In genomic region chr12:104167519-104168458, GRCh38 we compare ENCODE assay signal across 16 cellular contexts. TPM values are rescaled to one million over a fixed set of nuclear protein-coding genes. Genes with fewer than 3 reads are reported as not detected.
DNase-seq lines count a peak whose midpoint lies in the region; ATAC-seq and TF ChIP-seq lines count a peak whose summit lies in the region.
"Had no signal": no experiment of that assay in that cellular context is flagged by ENCODE, and none has a peak within 500 bp of the region (broad histone marks: within the 10 kb centered on the region; RNA-seq: fewer than 3 reads in every experiment).

No MANE protein-coding gene starts in this region.

- H2AK5ac ChIP-seq in IMR-90 (ENCODE audit: low read depth, low read length) = no peak overlapping the region

- intact Hi-C loops in IMR-90 (cut with micrococcal nuclease) = no loop called here

- no peak overlapping the region for H3K56ac ChIP-seq in IMR-90 (ENCODE audit: extremely low read depth, insufficient read depth, low read length)

- no peaks in the 10 kb centered on the region for H4K20me1 ChIP-seq in IMR-90 (ENCODE audit: insufficient read depth, low read length)

- in situ Hi-C loops in IMR-90 (cut with MboI; ENCODE audit: low sequenced_read_pairs) = no loop called here

- WGBS in IMR-90 (ENCODE audit: extremely low coverage in 2 of 2, insufficient read length in 1 of 2), 2 experiments = no CpG with 5 or more reads among the region's 5 CpGs

- POLR2A ChIA-PET in IMR-90 (lab: Charles Lee; ENCODE audit: unreplicated experiment) = no interaction called here

- no peak for TF ChIP-seq RAD21 in IMR-90 (IDR thresholded peaks at IDR 0.05; ENCODE audit: low read length)

- CTCF ChIA-PET in IMR-90 (lab: Yijun Ruan, JAX) = interaction anchor here (0.6 to 0.7 kb wide), 3 partner anchors 10 to 935 kb away, joined by 3 read pairs; no protein-coding TSS in a partner anchor

- DNase-seq in IMR-90 (no peak), NCI-H146 treated with DMSO at 0.1 percent for 48 hours (lab: John Stamatoyannopoulos, UW; ENCODE audit: unreplicated experiment) (peak; percentile 26), amniotic epithelial cell (ENCODE audit: low read depth) (peak; percentile 83), epidermal melanocyte (ENCODE audit: insufficient read length, low spot score) (no peak)
- DNase-seq: BE2C; Caco-2; CD4-positive, alpha-beta memory T cell; DND-41; GDM1; GOT3; H9 had no signal

- H3K9me3 ChIP-seq in IMR-90 (ENCODE audit: control insufficient read depth, insufficient read depth, low read length) = no peaks in the 10 kb centered on the region
- H3K9me3 ChIP-seq: A549, BE2C, Caco-2 had no signal

- no peak overlapping the region for H2AK9ac ChIP-seq in IMR-90 (replicated peaks; ENCODE audit: low read depth, low read length, poor library complexity)

- no TSS peak for BruUV-seq in IMR-90 (replicated peaks; lab: Mats Ljungman, UMichigan)

- H3K4me1 ChIP-seq in IMR-90 (ENCODE audit: control insufficient read depth, insufficient read depth, low read length) = no peaks in the 10 kb centered on the region; the same call in 1 of the 2 replicates
- H3K4me1 ChIP-seq: A549, Caco-2 had no signal

- no peak for TF ChIP-seq CTCF in IMR-90 (conservative IDR thresholded peaks at IDR 0.05; ENCODE audit: low read depth, low read length)

- H3K23ac ChIP-seq in IMR-90 (ENCODE audit: low read depth, low read length) = no peak overlapping the region

- no peak overlapping the region; the same call in 2 of the 3 replicates for H2BK15ac ChIP-seq in IMR-90 (ENCODE audit: low read depth, low read length)

- H2BK5ac ChIP-seq in IMR-90 (ENCODE audit: low read depth, low read length, poor library complexity, severe bottlenecking) = no peak overlapping the region

- H4K91ac ChIP-seq in IMR-90 (ENCODE audit: insufficient read depth, low read depth, low read length) = no peak overlapping the region

- H3K27ac ChIP-seq in IMR-90 (ENCODE audit: insufficient read depth, low read length) = no peak overlapping the region
- H3K27ac ChIP-seq: A549, C4-2B, HL-60 had no signal

- TF ChIP-seq POLR2A in IMR-90 (IDR thresholded peaks at IDR 0.05; ENCODE audit: low read depth, low read length) = no peak

- H3K4me2 ChIP-seq in IMR-90 (ENCODE audit: low read depth, low read length) = no peak overlapping the region
- H3K4me2 ChIP-seq: A549 had no signal

- no peak overlapping the region for H2BK120ac ChIP-seq in IMR-90 (ENCODE audit: low read depth, low read length)

- H3K27me3 ChIP-seq in IMR-90 (ENCODE audit: control insufficient read depth, insufficient read depth, low read length) = no peaks in the 10 kb centered on the region
- H3K27me3 ChIP-seq: BE2C had no signal

- no peak overlapping the region for H4K8ac ChIP-seq in IMR-90 (ENCODE audit: low read depth in 2 of 2, low read length in 2 of 2)

- H3K79me1 ChIP-seq in IMR-90 (ENCODE audit: low read depth in 1 of 2, low read length in 2 of 2) = no peaks in the 10 kb centered on the region

- H4K5ac ChIP-seq in IMR-90 (ENCODE audit: low read depth, low read length) = no peak overlapping the region

- ATAC-seq in IMR-90 (ENCODE audit: low read depth) (no peak), GM19463 (IDR thresholded peaks at IDR 0.05; ENCODE audit: unreplicated experiment) (no peak), HG03342 (IDR thresholded peaks at IDR 0.05; ENCODE audit: unreplicated experiment) (no peak)
- ATAC-seq: A549 had no signal

- H3K9ac ChIP-seq in IMR-90 (ENCODE audit: low read depth, low read length) = no peak overlapping the region

- no peak overlapping the region for H3K14ac ChIP-seq in IMR-90 (replicated peaks; ENCODE audit: low read depth, low read length)

- no peaks in the 10 kb centered on the region for H3K36me3 ChIP-seq in IMR-90 (ENCODE audit: control insufficient read depth, insufficient read depth, low read length)
- H3K36me3 ChIP-seq: BE2C had no signal

- peak overlapping the region; percentile 63 for H2AFZ ChIP-seq in IMR-90 (replicated peaks; ENCODE audit: low read length, poor library complexity)

- H2BK20ac ChIP-seq in IMR-90 (ENCODE audit: low read depth, low read length) = no peak overlapping the region

- H3K18ac ChIP-seq in IMR-90 (ENCODE audit: low read depth, low read length) = no peak overlapping the region

- dilution Hi-C loops in IMR-90 (cut with HindIII; ENCODE audit: low sequenced_read_pairs, unreplicated experiment) = no loop called here

- no peak overlapping the region for H3K4ac ChIP-seq in IMR-90 (ENCODE audit: low read depth, low read length)

- no peaks in the 10 kb centered on the region for H3K9me1 ChIP-seq in IMR-90 (ENCODE audit: insufficient read depth, low read length)

- no peak overlapping the region for H3K4me3 ChIP-seq in IMR-90 (ENCODE audit: insufficient read depth, low read depth, low read length)
- H3K4me3 ChIP-seq: A549 had no signal

TF ChIP-seq in IMR-90, 13 proteins besides CTCF, POLR2A, EP300 and RAD21:
- TF ChIP-seq MXI1 (IDR thresholded peaks at IDR 0.05; ENCODE audit: borderline replicate concordance, low read depth, low read length) (no peak), SMC3 (IDR thresholded peaks at IDR 0.05; ENCODE audit: low read depth, low read length) (no peak), MAZ (IDR thresholded peaks at IDR 0.05; ENCODE audit: borderline replicate concordance, low read depth, low read length) (no peak), CHD1 (IDR thresholded peaks at IDR 0.05; ENCODE audit: low read depth, low read length) (no peak), USF2 (IDR thresholded peaks at IDR 0.05; ENCODE audit: low read depth, low read length) (no peak), BHLHE40 (IDR thresholded peaks at IDR 0.05; ENCODE audit: low read depth, low read length) (no peak), ELK1 (IDR thresholded peaks at IDR 0.05; ENCODE audit: borderline replicate concordance, low read depth, low read length) (no peak), RFX5 (IDR thresholded peaks at IDR 0.05; ENCODE audit: low read depth, low read length) (no peak), CEBPB (IDR thresholded peaks at IDR 0.05; ENCODE audit: low read depth, low read length) (no peak), FOS (IDR thresholded peaks at IDR 0.05; ENCODE audit: low read depth, low read length) (no peak), NFE2L2 (IDR thresholded peaks at IDR 0.05; ENCODE audit: low read depth, low read length) (no peak), RCOR1 (IDR thresholded peaks at IDR 0.05; ENCODE audit: insufficient replicate concordance, low read length) (no peak), MAFK (IDR thresholded peaks at IDR 0.05; ENCODE audit: low read depth, low read length) (no peak)

RNA-seq across cellular contexts. Expression of gene NFYB, which starts 29.8 kb away (rescaled TPM):
- total RNA-seq in IMR-90 (2012; rRNA removed) = 22.2 and 31.4 TPM in 2 replicates
- polyA plus RNA-seq in IMR-90 (2012; rRNA removed) = 19.8 and 28.4 TPM in 2 replicates
- 4.2 and 8.0 TPM in 2 replicates for polyA plus RNA-seq in IMR-90 (2012; cell fraction: cytosol; rRNA removed)
- 3.5 and 32.9 TPM in 2 replicates for polyA plus RNA-seq in IMR-90 (2012; cell fraction: nucleus; rRNA removed; ENCODE audit: low replicate concordance)

RNA-seq across cellular contexts. Expression of gene TXNRD1, which starts 47.8 kb away (rescaled TPM):
- 582 and 671 TPM in 2 replicates for total RNA-seq in IMR-90 (2012; rRNA removed)
- polyA plus RNA-seq in IMR-90 (2012; rRNA removed) = 325 and 379 TPM in 2 replicates
- 231 and 352 TPM in 2 replicates for polyA plus RNA-seq in IMR-90 (2012; cell fraction: cytosol; rRNA removed)
- polyA plus RNA-seq in IMR-90 (2012; cell fraction: nucleus; rRNA removed; ENCODE audit: low replicate concordance) = 162 and 221 TPM in 2 replicates

Comparison
In these comparisons a context has a peak if more than half of its experiments do, and no peak if none do; other contexts are left out.
1. DNase-seq: peak in NCI-H146 treated with DMSO at 0.1 percent for 48 hours (single experiment) and amniotic epithelial cell (single experiment); none in IMR-90 (single experiment) and epidermal melanocyte (single experiment).